ENCODE assay signal across 14 cellular contexts in genomic region chr9:17824191-17824926, GRCh38.
DNase-seq lines count a peak whose midpoint lies in the region; ATAC-seq and TF ChIP-seq lines count a peak whose summit lies in the region.
"Had no signal": no experiment of that assay in that cellular context is flagged by ENCODE, and none has a peak within 500 bp of the region (broad histone marks: within the 10 kb centered on the region; RNA-seq: fewer than 3 reads in every experiment).

No MANE protein-coding gene starts in this region.

- intact Hi-C loops in vagina (cut with DNase I): no loop called here

- peak overlapping the region; percentile 86 for H3K27ac ChIP-seq in mesodermal cell (ENCODE audit: low read depth, low read length, severe bottlenecking)
- H3K27ac ChIP-seq in vagina: no peak overlapping the region
- H3K27ac ChIP-seq: breast epithelium, Peyer's patch had no signal

- H3K36me3 ChIP-seq in mesodermal cell (ENCODE audit: control insufficient read depth, insufficient read depth, low read length): no peaks in the 10 kb centered on the region
- H3K36me3 ChIP-seq in MG63: no peaks in the 10 kb centered on the region
- no peaks in the 10 kb centered on the region for H3K36me3 ChIP-seq in vagina
- H3K36me3 ChIP-seq: breast epithelium, Peyer's patch had no signal

- H3K4me1 ChIP-seq in mesodermal cell (ENCODE audit: control insufficient read depth, insufficient read depth, low read length, poor library complexity, severe bottlenecking): peaks cover 16% of the 10 kb centered on the region
- no peaks in the 10 kb centered on the region for H3K4me1 ChIP-seq in vagina
- H3K4me1 ChIP-seq: breast epithelium, Peyer's patch had no signal

- DNase-seq in AG20443 (ENCODE audit: low spot score) (peak; percentile 20), NCI-H446 (lab: John Stamatoyannopoulos, UW) (peak; percentile 83 to 93), dedifferentiated amniotic fluid mesenchymal stem cell (ENCODE audit: extremely low spot score) (peak; percentile 63), MG63 (no peak), vagina (ENCODE audit: extremely low spot score in 2 of 2) (no peak)
- no peak for DNase-seq in stimulated activated CD4-positive, alpha-beta T cell treated with anti-CD3 and anti-CD28 coated beads, Interleukin-4, amount 100 ng/mL, for 1 hour
- DNase-seq: erythroblast; mammary epithelial cell; Peyer's patch; posterior cingulate gyrus; stimulated activated CD4-positive, alpha-beta T cell treated with anti-CD3 and anti-CD28 coated beads, Interleukin-1b, Interleukin-23, amount 100 ng/mL, for 48 hours had no signal

- H3K27me3 ChIP-seq in MG63 (no peaks in the 10 kb centered on the region), vagina (no peaks in the 10 kb centered on the region)
- H3K27me3 ChIP-seq: breast epithelium, Peyer's patch had no signal

- no peak for TF ChIP-seq CTCF in vagina (IDR thresholded peaks at IDR 0.05)

- H3K4me3 ChIP-seq in mesodermal cell (ENCODE audit: extremely low read depth, insufficient read depth, low read length, poor library complexity, severe bottlenecking): no peak overlapping the region
- no peak overlapping the region for H3K4me3 ChIP-seq in MG63
- no peak overlapping the region for H3K4me3 ChIP-seq in vagina
- H3K4me3 ChIP-seq: breast epithelium, Peyer's patch had no signal

- H3K9me3 ChIP-seq in mesodermal cell (ENCODE audit: control insufficient read depth, low read length) (no peaks in the 10 kb centered on the region), MG63 (no peaks in the 10 kb centered on the region), vagina (no peaks in the 10 kb centered on the region)
- H3K9me3 ChIP-seq: breast epithelium, Peyer's patch had no signal

- WGBS in mesodermal cell (ENCODE audit: insufficient coverage in 2 of 2), 2 experiments: 23% methylated on average over 2 of the region's 2 CpGs; no CpG with 5 or more reads in 1 of the 2 experiments

- TF ChIP-seq POLR2A in vagina (IDR thresholded peaks at IDR 0.05): no peak

- ATAC-seq in GM18861 (IDR thresholded peaks at IDR 0.05; ENCODE audit: unreplicated experiment): no peak

Comparison
In these comparisons a context has a peak if more than half of its experiments do, and no peak if none do; other contexts are left out.
1. DNase-seq: peak in AG20443 (single experiment), NCI-H446 (2 of 2) and dedifferentiated amniotic fluid mesenchymal stem cell (single experiment); none in MG63 (single experiment), vagina (0 of 2) and stimulated activated CD4-positive, alpha-beta T cell treated with anti-CD3 and anti-CD28 coated beads, Interleukin-4, amount 100 ng/mL, for 1 hour (single experiment).